In the genomic region with DNA sequence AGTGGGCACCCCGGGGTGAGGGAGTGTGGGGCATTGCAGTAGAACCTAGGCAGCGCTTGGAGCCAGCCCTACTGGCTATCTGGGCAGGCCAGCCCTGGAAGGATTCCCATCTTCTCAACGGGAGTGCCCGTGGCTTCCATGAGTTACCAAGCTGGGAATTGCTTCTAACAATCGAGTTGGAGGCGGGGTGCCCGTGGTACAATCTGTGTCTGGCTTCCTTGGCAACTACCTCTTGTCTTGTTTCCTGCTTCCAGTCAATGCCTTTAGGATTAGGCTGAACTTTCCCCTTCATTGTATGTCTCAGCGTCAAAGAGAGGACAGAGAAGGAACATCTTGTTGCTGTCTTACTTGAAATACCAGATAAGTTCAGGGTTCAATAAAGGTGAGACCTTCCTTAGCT, we compare ENCODE assay signal across 16 cellular contexts. TPM values are rescaled to one million over a fixed set of nuclear protein-coding genes. Genes with fewer than 3 reads are reported as not detected.
DNase-seq lines count a peak whose midpoint lies in the region; ATAC-seq and TF ChIP-seq lines count a peak whose summit lies in the region.
"Had no signal": no experiment of that assay in that cellular context is flagged by ENCODE, and none has a peak within 500 bp of the region (broad histone marks: within the 10 kb centered on the region; RNA-seq: fewer than 3 reads in every experiment).

No MANE protein-coding gene starts in this region.

- H3K36me3 Mint-ChIP-seq in activated CD4-positive, alpha-beta T cell treated with anti-CD3 and anti-CD28 coated beads, Interleukin-2, amount 10 ng/mL, durations not matched to agents 24 days and 14 days (ENCODE audit: low read depth): no peaks in the 10 kb centered on the region
- H3K36me3 Mint-ChIP-seq: activated CD8-positive, alpha-beta memory T cell treated with anti-CD3 and anti-CD28 coated beads, Interleukin-2, amount 10 ng/mL, durations not matched to agents 7 days and 5 days had no signal

- H3K27me3 ChIP-seq in esophagus (ENCODE audit: control insufficient read depth in 1 of 2, insufficient read depth in 2 of 2, low read length in 2 of 2): no peaks in the 10 kb centered on the region
- no peaks in the 10 kb centered on the region for H3K27me3 ChIP-seq in smooth muscle cell (ENCODE audit: low read depth)
- no peaks in the 10 kb centered on the region for H3K27me3 ChIP-seq in tibial nerve
- no peaks in the 10 kb centered on the region for H3K27me3 ChIP-seq in aorta (ENCODE audit: control insufficient read depth in 1 of 2, insufficient read depth in 2 of 2, low read length in 1 of 2)

- H3K4me1 ChIP-seq in esophagus (ENCODE audit: control insufficient read depth in 2 of 2, insufficient read depth in 2 of 2, low read length in 1 of 2) (peaks cover 0 to 5% of the 10 kb centered on the region in 2 donors), smooth muscle cell (ENCODE audit: low read depth) (peaks cover 4% of the 10 kb centered on the region), tibial nerve (no peaks in the 10 kb centered on the region), aorta (ENCODE audit: control insufficient read depth in 1 of 2, insufficient read depth in 2 of 2, low read length in 2 of 2) (no peaks in the 10 kb centered on the region)

- intact Hi-C loops in left colon (cut with DNase I, micrococcal nuclease): no loop called here
- intact Hi-C loops in activated CD4-positive, alpha-beta T cell treated with anti-CD3 and anti-CD28 coated beads, Interleukin-2, amount 10 ng/mL, durations not matched to agents 24 days and 14 days (cut with micrococcal nuclease): no loop called here
- intact Hi-C loops in aorta (cut with DNase I): no loop called here

- peaks cover 4% of the 10 kb centered on the region for H3K4me1 Mint-ChIP-seq in activated CD4-positive, alpha-beta T cell treated with anti-CD3 and anti-CD28 coated beads, Interleukin-2, amount 10 ng/mL, durations not matched to agents 24 days and 14 days
- H3K4me1 Mint-ChIP-seq: central memory CD8-positive, alpha-beta T cell had no signal

- H3K27ac Mint-ChIP-seq in activated CD4-positive, alpha-beta T cell treated with anti-CD3 and anti-CD28 coated beads, Interleukin-2, amount 10 ng/mL, durations not matched to agents 24 days and 14 days: no peak overlapping the region
- H3K27ac Mint-ChIP-seq: activated CD8-positive, alpha-beta memory T cell treated with anti-CD3 and anti-CD28 coated beads, Interleukin-2, amount 10 ng/mL, durations not matched to agents 7 days and 5 days; activated T-helper 2 cell treated with anti-CD3 and anti-CD28 coated beads, Interferon-gamma antibody, Interleukin-2, Interleukin-4, amounts not matched to agents 10 μg/mL and 5 μg/mL and 100 μg/mL, durations not matched to agents 14 hours and 24 hours and 36 hours; nephron progenitor cell had no signal

- no peaks in the 10 kb centered on the region for H4K20me1 ChIP-seq in smooth muscle cell (ENCODE audit: low read depth)

- H3K4me3 ChIP-seq in esophagus (ENCODE audit: low read depth in 1 of 2, low read length in 2 of 2) (no peak overlapping the region), smooth muscle cell (no peak overlapping the region), tibial nerve (no peak overlapping the region), aorta (ENCODE audit: low read length in 2 of 2) (no peak overlapping the region)

- no peak for TF ChIP-seq POLR2A in tibial nerve (IDR thresholded peaks at IDR 0.05)

- H3K36me3 ChIP-seq in esophagus (ENCODE audit: control insufficient read depth in 2 of 2, insufficient read depth in 2 of 2, low read length in 1 of 2) (no peaks in the 10 kb centered on the region), smooth muscle cell (ENCODE audit: low read depth) (no peaks in the 10 kb centered on the region), tibial nerve (no peaks in the 10 kb centered on the region), aorta (ENCODE audit: control insufficient read depth in 1 of 2, insufficient read depth in 2 of 2, low read length in 1 of 2) (no peaks in the 10 kb centered on the region)

- no peak overlapping the region for H3K4me3 Mint-ChIP-seq in activated CD4-positive, alpha-beta T cell treated with anti-CD3 and anti-CD28 coated beads, Interleukin-2, amount 10 ng/mL, durations not matched to agents 24 days and 14 days
- H3K4me3 Mint-ChIP-seq: activated CD8-positive, alpha-beta memory T cell treated with anti-CD3 and anti-CD28 coated beads, Interleukin-2, amount 10 ng/mL, durations not matched to agents 7 days and 5 days; central memory CD8-positive, alpha-beta T cell; nephron progenitor cell had no signal

- peak; percentile 12 for DNase-seq in NCI-H226
- peak; percentile 79 to 87 for DNase-seq in left colon
- no peak for DNase-seq in smooth muscle cell (lab: John Stamatoyannopoulos, UW; ENCODE audit: unreplicated experiment)
- no peak for DNase-seq in tibial nerve (ENCODE audit: low spot score in 2 of 2)
- no peak for DNase-seq in activated CD4-positive, alpha-beta T cell treated with anti-CD3 and anti-CD28 coated beads, Interleukin-2, amount 10 ng/mL, durations not matched to agents 24 days and 14 days
- no peak for DNase-seq in aorta
- DNase-seq: activated CD8-positive, alpha-beta memory T cell treated with anti-CD3 and anti-CD28 coated beads, Interleukin-2, amount 10 ng/mL, durations not matched to agents 7 days and 5 days; NCI-H1694 treated with DMSO at 0.1 percent for 48 hours; nephron progenitor cell had no signal

- H2AFZ ChIP-seq in smooth muscle cell (ENCODE audit: low read depth): no peak overlapping the region

- no peak overlapping the region for H3K4me2 ChIP-seq in smooth muscle cell

- no peaks in the 10 kb centered on the region for H3K79me2 ChIP-seq in smooth muscle cell (ENCODE audit: low read depth)

- peaks cover 29% of the 10 kb centered on the region for H3K27me3 Mint-ChIP-seq in activated CD4-positive, alpha-beta T cell treated with anti-CD3 and anti-CD28 coated beads, Interleukin-2, amount 10 ng/mL, durations not matched to agents 24 days and 14 days
- H3K27me3 Mint-ChIP-seq: central memory CD8-positive, alpha-beta T cell had no signal

- H3F3A ChIP-seq in smooth muscle cell (ENCODE audit: low read depth): no peaks in the 10 kb centered on the region

- H3K9me3 ChIP-seq in esophagus (ENCODE audit: control insufficient read depth in 2 of 2, insufficient read depth in 1 of 2, low read depth in 1 of 2, low read length in 1 of 2): no peaks in the 10 kb centered on the region
- no peaks in the 10 kb centered on the region for H3K9me3 ChIP-seq in smooth muscle cell (replicated peaks; ENCODE audit: low read depth)
- H3K9me3 ChIP-seq in tibial nerve: no peaks in the 10 kb centered on the region
- H3K9me3 ChIP-seq in aorta (ENCODE audit: control insufficient read depth, low read length): no peaks in the 10 kb centered on the region

- no peak overlapping the region for H3K9ac ChIP-seq in smooth muscle cell (ENCODE audit: low read depth)

- WGBS in esophagus, 2 donors: 65 to 70% methylated on average over 8 of the region's 8 CpGs
- 97% methylated on average over 8 of the region's 8 CpGs for WGBS in smooth muscle cell (ENCODE audit: low lambda C conversion rate)
- 79 to 91% methylated on average over 8 of the region's 8 CpGs for WGBS in tibial nerve, 2 donors
- 78 to 80% methylated on average over 8 of the region's 8 CpGs for WGBS in aorta, 2 donors

- H3K27ac ChIP-seq in esophagus (ENCODE audit: low read depth in 2 of 2, low read length in 1 of 2) (peak overlapping the region; percentile 35 to 86), smooth muscle cell (ENCODE audit: low read depth) (peak overlapping the region; percentile 29), tibial nerve (no peak overlapping the region), aorta (ENCODE audit: low read depth in 1 of 2, low read length in 2 of 2) (no peak overlapping the region)

- no peak for TF ChIP-seq EP300 in tibial nerve (IDR thresholded peaks at IDR 0.05)

- ATAC-seq in left colon (peak; percentile 83), HG03432 (IDR thresholded peaks at IDR 0.05; ENCODE audit: unreplicated experiment) (no peak), aorta (ENCODE audit: low FRiP score) (no peak)
- ATAC-seq: activated CD8-positive, alpha-beta memory T cell treated with anti-CD3 and anti-CD28 coated beads, Interleukin-2, amount 10 ng/mL, durations not matched to agents 7 days and 5 days had no signal

- no peaks in the 10 kb centered on the region for H3K9me3 Mint-ChIP-seq in activated CD4-positive, alpha-beta T cell treated with anti-CD3 and anti-CD28 coated beads, Interleukin-2, amount 10 ng/mL, durations not matched to agents 24 days and 14 days
- H3K9me3 Mint-ChIP-seq: activated T-helper 2 cell treated with anti-CD3 and anti-CD28 coated beads, Interferon-gamma antibody, Interleukin-2, Interleukin-4, amounts not matched to agents 10 μg/mL and 5 μg/mL and 100 μg/mL, durations not matched to agents 14 hours and 24 hours and 36 hours; central memory CD8-positive, alpha-beta T cell; nephron progenitor cell had no signal

- TF ChIP-seq CTCF in smooth muscle cell (IDR thresholded peaks at IDR 0.05; ENCODE audit: borderline replicate concordance, insufficient read depth, poor library complexity, severe bottlenecking) (no peak), tibial nerve (IDR thresholded peaks at IDR 0.05) (no peak)

RNA-seq across cellular contexts. Expression of gene PPP1R14C, which starts 33.3 kb away (rescaled TPM):
- polyA plus RNA-seq in esophagus (10 to 100 TPM in 1 of 2 donors, 1 to 10 TPM in 1; 7.8 to 12.4 TPM), smooth muscle cell (2.6 and 11.1 TPM in 2 replicates), aorta (1 to 10 TPM in 1 of 2 donors, under 1 TPM in 1; 0.38 to 2.8 TPM)
- total RNA-seq in left colon (10 to 100 TPM; 28.9 to 40.0 TPM), smooth muscle cell (7.1 and 7.9 TPM in 2 replicates), tibial nerve (under 1 TPM in 1 of 4 donors, not detected in 3; 0.42 TPM), aorta (under 1 TPM; 0.18 to 0.58 TPM)
- 0.19 and 0.21 TPM in 2 replicates for total RNA-seq in activated CD4-positive, alpha-beta T cell treated with anti-CD3 and anti-CD28 coated beads, Interleukin-2, amount 10 ng/mL, durations not matched to agents 24 days and 14 days
- total RNA-seq: fibroblast of villous mesenchyme, NCI-H460, pulmonary artery endothelial cell had no signal

Comparison
In these comparisons a context has a peak if more than half of its experiments do, and no peak if none do; other contexts are left out.
1. DNase-seq: peak in NCI-H226 (single experiment) and left colon (2 of 2); none in smooth muscle cell (single experiment), tibial nerve (0 of 2), activated CD4-positive, alpha-beta T cell treated with anti-CD3 and anti-CD28 coated beads, Interleukin-2, amount 10 ng/mL, durations not matched to agents 24 days and 14 days (single experiment) and aorta (0 of 2).
2. H3K27ac ChIP-seq: peak in esophagus (2 of 2) and smooth muscle cell (single experiment); none in tibial nerve (0 of 4) and aorta (0 of 2).